In the genomic region with DNA sequence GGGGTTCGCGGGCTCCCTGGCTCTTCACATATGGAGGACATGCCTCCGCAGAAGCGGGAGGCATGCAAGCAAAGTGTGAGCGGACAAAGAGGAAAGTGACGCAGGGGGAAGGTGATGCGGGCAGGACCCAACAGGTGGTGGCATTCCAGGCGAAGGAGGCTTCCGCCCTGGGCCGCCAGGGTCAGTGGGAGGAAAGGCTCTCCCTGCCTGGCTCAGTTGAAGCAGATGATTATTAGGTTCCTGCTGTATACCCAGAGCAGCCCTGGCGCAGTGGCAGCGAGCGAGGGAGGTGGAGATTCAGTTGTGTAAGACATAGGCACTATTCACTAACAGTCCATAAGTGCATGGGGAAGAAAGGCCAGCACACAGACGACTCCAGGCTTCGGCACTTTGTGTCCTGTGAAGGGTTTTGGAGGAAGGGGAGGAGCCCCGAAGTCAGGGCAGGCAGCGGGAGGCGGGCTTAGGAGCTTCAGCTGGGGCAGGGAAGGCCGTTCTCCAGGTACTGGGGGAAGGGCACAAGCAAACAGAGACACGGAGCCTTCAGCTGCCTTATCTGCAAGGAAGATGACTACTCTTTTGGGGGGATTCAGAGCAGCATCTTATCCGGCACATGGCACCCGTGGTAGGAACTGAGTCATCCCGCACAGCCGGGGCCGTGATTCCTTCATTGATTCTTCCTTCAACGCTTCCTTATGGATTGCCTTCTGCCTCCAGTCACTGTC, we compare ENCODE assay signal across 1 cellular context.
TF ChIP-seq lines count a peak whose summit lies in the region.

No MANE protein-coding gene starts in this region.

TF ChIP-seq in K562, 482 proteins besides CTCF, POLR2A, EP300 and RAD21:
- TF ChIP-seq, protein P1, sequence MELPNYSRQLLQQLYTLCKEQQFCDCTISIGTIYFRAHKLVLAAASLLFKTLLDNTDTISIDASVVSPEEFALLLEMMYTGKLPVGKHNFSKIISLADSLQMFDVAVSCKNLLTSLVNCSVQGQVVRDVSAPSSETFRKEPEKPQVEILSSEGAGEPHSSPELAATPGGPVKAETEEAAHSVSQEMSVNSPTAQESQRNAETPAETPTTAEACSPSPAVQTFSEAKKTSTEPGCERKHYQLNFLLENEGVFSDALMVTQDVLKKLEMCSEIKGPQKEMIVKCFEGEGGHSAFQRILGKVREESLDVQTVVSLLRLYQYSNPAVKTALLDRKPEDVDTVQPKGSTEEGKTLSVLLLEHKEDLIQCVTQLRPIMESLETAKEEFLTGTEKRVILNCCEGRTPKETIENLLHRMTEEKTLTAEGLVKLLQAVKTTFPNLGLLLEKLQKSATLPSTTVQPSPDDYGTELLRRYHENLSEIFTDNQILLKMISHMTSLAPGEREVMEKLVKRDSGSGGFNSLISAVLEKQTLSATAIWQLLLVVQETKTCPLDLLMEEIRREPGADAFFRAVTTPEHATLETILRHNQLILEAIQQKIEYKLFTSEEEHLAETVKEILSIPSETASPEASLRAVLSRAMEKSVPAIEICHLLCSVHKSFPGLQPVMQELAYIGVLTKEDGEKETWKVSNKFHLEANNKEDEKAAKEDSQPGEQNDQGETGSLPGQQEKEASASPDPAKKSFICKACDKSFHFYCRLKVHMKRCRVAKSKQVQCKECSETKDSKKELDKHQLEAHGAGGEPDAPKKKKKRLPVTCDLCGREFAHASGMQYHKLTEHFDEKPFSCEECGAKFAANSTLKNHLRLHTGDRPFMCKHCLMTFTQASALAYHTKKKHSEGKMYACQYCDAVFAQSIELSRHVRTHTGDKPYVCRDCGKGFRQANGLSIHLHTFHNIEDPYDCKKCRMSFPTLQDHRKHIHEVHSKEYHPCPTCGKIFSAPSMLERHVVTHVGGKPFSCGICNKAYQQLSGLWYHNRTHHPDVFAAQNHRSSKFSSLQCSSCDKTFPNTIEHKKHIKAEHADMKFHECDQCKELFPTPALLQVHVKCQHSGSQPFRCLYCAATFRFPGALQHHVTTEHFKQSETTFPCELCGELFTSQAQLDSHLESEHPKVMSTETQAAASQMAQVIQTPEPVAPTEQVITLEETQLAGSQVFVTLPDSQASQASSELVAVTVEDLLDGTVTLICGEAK (IDR thresholded peaks at IDR 0.05): peak; percentile 56; the same call in 1 of the 2 replicates
- TF ChIP-seq, protein P1 (CRISPR knock-in tag; IDR thresholded peaks at IDR 0.05): no peak
- no peak for TF ChIP-seq ARHGAP35 (IDR thresholded peaks at IDR 0.05; ENCODE audit: partially characterized antibody)
